In genomic region chr5:171387255-171387969, GRCh38 we compare ENCODE assay signal across 1 cellular context.
TF ChIP-seq lines count a peak whose summit lies in the region.

TSS of gene NPM1 (plus strand) at chr5:171387849. CDS start at chr5:171387949, 100 bp downstream.

TF ChIP-seq in H1, 55 proteins besides CTCF, POLR2A, EP300 and RAD21 (continued from another document):
- peak; percentile 98 for TF ChIP-seq TAF1 (IDR thresholded peaks at IDR 0.05; ENCODE audit: low read depth, low read length)
- no peak for TF ChIP-seq SP2 (IDR thresholded peaks at IDR 0.05; ENCODE audit: low read length)
- TF ChIP-seq TEAD4 (IDR thresholded peaks at IDR 0.05; ENCODE audit: low read depth, low read length) = no peak; the same call in 1 of the 2 replicates
- no peak; the same call in 1 of the 2 replicates for TF ChIP-seq SUZ12 (IDR thresholded peaks at IDR 0.05; ENCODE audit: low read length)
- TF ChIP-seq SIN3A (conservative IDR thresholded peaks at IDR 0.05 in 1 of 2, IDR thresholded peaks at IDR 0.05 in 1 of 2; ENCODE audit: low read depth in 1 of 2, low read length in 2 of 2) = 0 out of 4 replicates have a peak, but pooled peaks have one; percentile 34 to 46
- TF ChIP-seq JUN (IDR thresholded peaks at IDR 0.05; ENCODE audit: low read depth, low read length) = no peak
- peak; percentile 85 for TF ChIP-seq BACH1 (IDR thresholded peaks at IDR 0.05; ENCODE audit: low read length)
- TF ChIP-seq FOSL1 (IDR thresholded peaks at IDR 0.05; ENCODE audit: insufficient read depth, low read depth, low read length) = 0 out of 2 replicates have a peak, but pooled peaks have one; percentile 13
- no peak for TF ChIP-seq KDM1A (IDR thresholded peaks at IDR 0.05; ENCODE audit: borderline replicate concordance, low read length)
- no peak for TF ChIP-seq SIRT6 (IDR thresholded peaks at IDR 0.05; ENCODE audit: low read length)
- no peak for TF ChIP-seq CBX5 (IDR thresholded peaks at IDR 0.05; ENCODE audit: low read depth, low read length)
- TF ChIP-seq JUND (IDR thresholded peaks at IDR 0.05; ENCODE audit: low read length) = no peak
- TF ChIP-seq, protein P1, sequence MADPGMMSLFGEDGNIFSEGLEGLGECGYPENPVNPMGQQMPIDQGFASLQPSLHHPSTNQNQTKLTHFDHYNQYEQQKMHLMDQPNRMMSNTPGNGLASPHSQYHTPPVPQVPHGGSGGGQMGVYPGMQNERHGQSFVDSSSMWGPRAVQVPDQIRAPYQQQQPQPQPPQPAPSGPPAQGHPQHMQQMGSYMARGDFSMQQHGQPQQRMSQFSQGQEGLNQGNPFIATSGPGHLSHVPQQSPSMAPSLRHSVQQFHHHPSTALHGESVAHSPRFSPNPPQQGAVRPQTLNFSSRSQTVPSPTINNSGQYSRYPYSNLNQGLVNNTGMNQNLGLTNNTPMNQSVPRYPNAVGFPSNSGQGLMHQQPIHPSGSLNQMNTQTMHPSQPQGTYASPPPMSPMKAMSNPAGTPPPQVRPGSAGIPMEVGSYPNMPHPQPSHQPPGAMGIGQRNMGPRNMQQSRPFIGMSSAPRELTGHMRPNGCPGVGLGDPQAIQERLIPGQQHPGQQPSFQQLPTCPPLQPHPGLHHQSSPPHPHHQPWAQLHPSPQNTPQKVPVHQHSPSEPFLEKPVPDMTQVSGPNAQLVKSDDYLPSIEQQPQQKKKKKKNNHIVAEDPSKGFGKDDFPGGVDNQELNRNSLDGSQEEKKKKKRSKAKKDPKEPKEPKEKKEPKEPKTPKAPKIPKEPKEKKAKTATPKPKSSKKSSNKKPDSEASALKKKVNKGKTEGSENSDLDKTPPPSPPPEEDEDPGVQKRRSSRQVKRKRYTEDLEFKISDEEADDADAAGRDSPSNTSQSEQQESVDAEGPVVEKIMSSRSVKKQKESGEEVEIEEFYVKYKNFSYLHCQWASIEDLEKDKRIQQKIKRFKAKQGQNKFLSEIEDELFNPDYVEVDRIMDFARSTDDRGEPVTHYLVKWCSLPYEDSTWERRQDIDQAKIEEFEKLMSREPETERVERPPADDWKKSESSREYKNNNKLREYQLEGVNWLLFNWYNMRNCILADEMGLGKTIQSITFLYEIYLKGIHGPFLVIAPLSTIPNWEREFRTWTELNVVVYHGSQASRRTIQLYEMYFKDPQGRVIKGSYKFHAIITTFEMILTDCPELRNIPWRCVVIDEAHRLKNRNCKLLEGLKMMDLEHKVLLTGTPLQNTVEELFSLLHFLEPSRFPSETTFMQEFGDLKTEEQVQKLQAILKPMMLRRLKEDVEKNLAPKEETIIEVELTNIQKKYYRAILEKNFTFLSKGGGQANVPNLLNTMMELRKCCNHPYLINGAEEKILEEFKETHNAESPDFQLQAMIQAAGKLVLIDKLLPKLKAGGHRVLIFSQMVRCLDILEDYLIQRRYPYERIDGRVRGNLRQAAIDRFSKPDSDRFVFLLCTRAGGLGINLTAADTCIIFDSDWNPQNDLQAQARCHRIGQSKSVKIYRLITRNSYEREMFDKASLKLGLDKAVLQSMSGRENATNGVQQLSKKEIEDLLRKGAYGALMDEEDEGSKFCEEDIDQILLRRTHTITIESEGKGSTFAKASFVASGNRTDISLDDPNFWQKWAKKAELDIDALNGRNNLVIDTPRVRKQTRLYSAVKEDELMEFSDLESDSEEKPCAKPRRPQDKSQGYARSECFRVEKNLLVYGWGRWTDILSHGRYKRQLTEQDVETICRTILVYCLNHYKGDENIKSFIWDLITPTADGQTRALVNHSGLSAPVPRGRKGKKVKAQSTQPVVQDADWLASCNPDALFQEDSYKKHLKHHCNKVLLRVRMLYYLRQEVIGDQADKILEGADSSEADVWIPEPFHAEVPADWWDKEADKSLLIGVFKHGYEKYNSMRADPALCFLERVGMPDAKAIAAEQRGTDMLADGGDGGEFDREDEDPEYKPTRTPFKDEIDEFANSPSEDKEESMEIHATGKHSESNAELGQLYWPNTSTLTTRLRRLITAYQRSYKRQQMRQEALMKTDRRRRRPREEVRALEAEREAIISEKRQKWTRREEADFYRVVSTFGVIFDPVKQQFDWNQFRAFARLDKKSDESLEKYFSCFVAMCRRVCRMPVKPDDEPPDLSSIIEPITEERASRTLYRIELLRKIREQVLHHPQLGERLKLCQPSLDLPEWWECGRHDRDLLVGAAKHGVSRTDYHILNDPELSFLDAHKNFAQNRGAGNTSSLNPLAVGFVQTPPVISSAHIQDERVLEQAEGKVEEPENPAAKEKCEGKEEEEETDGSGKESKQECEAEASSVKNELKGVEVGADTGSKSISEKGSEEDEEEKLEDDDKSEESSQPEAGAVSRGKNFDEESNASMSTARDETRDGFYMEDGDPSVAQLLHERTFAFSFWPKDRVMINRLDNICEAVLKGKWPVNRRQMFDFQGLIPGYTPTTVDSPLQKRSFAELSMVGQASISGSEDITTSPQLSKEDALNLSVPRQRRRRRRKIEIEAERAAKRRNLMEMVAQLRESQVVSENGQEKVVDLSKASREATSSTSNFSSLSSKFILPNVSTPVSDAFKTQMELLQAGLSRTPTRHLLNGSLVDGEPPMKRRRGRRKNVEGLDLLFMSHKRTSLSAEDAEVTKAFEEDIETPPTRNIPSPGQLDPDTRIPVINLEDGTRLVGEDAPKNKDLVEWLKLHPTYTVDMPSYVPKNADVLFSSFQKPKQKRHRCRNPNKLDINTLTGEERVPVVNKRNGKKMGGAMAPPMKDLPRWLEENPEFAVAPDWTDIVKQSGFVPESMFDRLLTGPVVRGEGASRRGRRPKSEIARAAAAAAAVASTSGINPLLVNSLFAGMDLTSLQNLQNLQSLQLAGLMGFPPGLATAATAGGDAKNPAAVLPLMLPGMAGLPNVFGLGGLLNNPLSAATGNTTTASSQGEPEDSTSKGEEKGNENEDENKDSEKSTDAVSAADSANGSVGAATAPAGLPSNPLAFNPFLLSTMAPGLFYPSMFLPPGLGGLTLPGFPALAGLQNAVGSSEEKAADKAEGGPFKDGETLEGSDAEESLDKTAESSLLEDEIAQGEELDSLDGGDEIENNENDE (IDR thresholded peaks at IDR 0.05; ENCODE audit: insufficient replicate concordance, low read length) = no peak
- TF ChIP-seq GABPA (IDR thresholded peaks at IDR 0.05; ENCODE audit: borderline replicate concordance, insufficient read depth, low read length) = no peak
- TF ChIP-seq RBBP5 (IDR thresholded peaks at IDR 0.05; ENCODE audit: borderline replicate concordance, low read depth, low read length) = peak; percentile 72; the same call in 1 of the 2 replicates
- peak; percentile 93 for TF ChIP-seq CHD2 (IDR thresholded peaks at IDR 0.05; ENCODE audit: low read length)
- peak; percentile 57; the same call in 1 of the 2 replicates for TF ChIP-seq ATF2 (IDR thresholded peaks at IDR 0.05; ENCODE audit: low read length)
- TF ChIP-seq, protein P2, sequence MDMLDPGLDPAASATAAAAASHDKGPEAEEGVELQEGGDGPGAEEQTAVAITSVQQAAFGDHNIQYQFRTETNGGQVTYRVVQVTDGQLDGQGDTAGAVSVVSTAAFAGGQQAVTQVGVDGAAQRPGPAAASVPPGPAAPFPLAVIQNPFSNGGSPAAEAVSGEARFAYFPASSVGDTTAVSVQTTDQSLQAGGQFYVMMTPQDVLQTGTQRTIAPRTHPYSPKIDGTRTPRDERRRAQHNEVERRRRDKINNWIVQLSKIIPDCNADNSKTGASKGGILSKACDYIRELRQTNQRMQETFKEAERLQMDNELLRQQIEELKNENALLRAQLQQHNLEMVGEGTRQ (IDR thresholded peaks at IDR 0.05; ENCODE audit: low read length) = no peak
- TF ChIP-seq CBX8 (IDR thresholded peaks at IDR 0.05; ENCODE audit: borderline replicate concordance, low read depth, low read length) = no peak
- TF ChIP-seq SP1 (IDR thresholded peaks at IDR 0.05; ENCODE audit: low read depth, low read length) = peak; percentile 35
- TF ChIP-seq ZNF274 (IDR thresholded peaks at IDR 0.05; ENCODE audit: borderline replicate concordance, extremely low read depth, low read length) = no peak
- TF ChIP-seq KDM5A (IDR thresholded peaks at IDR 0.05; ENCODE audit: low read length) = peak; percentile 72
- no peak for TF ChIP-seq SIX5 (IDR thresholded peaks at IDR 0.05; ENCODE audit: low read depth, low read length)
- no peak for TF ChIP-seq KDM4A (IDR thresholded peaks at IDR 0.05; ENCODE audit: low read depth, low read length, severe bottlenecking)
- TF ChIP-seq EGR1 (IDR thresholded peaks at IDR 0.05; ENCODE audit: borderline replicate concordance, low read depth, low read length) = peak; percentile 38; the same call in 1 of the 2 replicates
- TF ChIP-seq YY1 (IDR thresholded peaks at IDR 0.05; ENCODE audit: low read depth, low read length) = peak; percentile 97
- TF ChIP-seq TBP (IDR thresholded peaks at IDR 0.05; ENCODE audit: low read depth, low read length) = peak; percentile 97
- TF ChIP-seq BRCA1 (IDR thresholded peaks at IDR 0.05; ENCODE audit: low read depth, low read length) = peak; percentile 74
- peak; percentile 55 for TF ChIP-seq ASH2L (IDR thresholded peaks at IDR 0.05; ENCODE audit: low read length)
- TF ChIP-seq SRF (IDR thresholded peaks at IDR 0.05; ENCODE audit: low read depth, low read length) = no peak
- TF ChIP-seq BCL11A (IDR thresholded peaks at IDR 0.05; ENCODE audit: low read depth in 2 of 2, low read length in 2 of 2) = no peak
- TF ChIP-seq GTF2F1 (IDR thresholded peaks at IDR 0.05; ENCODE audit: borderline replicate concordance, low read depth, low read length) = peak; percentile 94
- TF ChIP-seq TCF12 (IDR thresholded peaks at IDR 0.05; ENCODE audit: low read depth, low read length) = no peak
- peak; percentile 71 to 78; a peak in 3 of 4 replicates for TF ChIP-seq HDAC2 (IDR thresholded peaks at IDR 0.05; ENCODE audit: borderline replicate concordance in 1 of 2, low read depth in 2 of 2, low read length in 2 of 2)
- no peak for TF ChIP-seq MAFK (IDR thresholded peaks at IDR 0.05; ENCODE audit: low read depth, low read length)
- no peak for TF ChIP-seq CEBPB (IDR thresholded peaks at IDR 0.05; ENCODE audit: low read depth, low read length)
- peak; percentile 46 for TF ChIP-seq CREB1 (IDR thresholded peaks at IDR 0.05)
- no peak for TF ChIP-seq SAP30 (IDR thresholded peaks at IDR 0.05; ENCODE audit: insufficient read depth, insufficient replicate concordance, low read length)
- TF ChIP-seq CTBP2 (IDR thresholded peaks at IDR 0.05; ENCODE audit: borderline replicate concordance, insufficient read depth, insufficient read length, low read length) = no peak
- TF ChIP-seq POU5F1 (IDR thresholded peaks at IDR 0.05; ENCODE audit: low read depth, low read length) = no peak
- TF ChIP-seq NANOG (IDR thresholded peaks at IDR 0.05; ENCODE audit: insufficient read depth, low read depth, low read length, poor library complexity, severe bottlenecking) = no peak
- no peak for TF ChIP-seq RXRA (IDR thresholded peaks at IDR 0.05; ENCODE audit: insufficient read depth, low read depth, low read length)
TF ChIP-seq in H1: peak in this region for 23.
